In genomic region chr19:7470540-7471305, GRCh38 we compare ENCODE assay signal across 19 cellular contexts.
"Had no signal": no experiment of that assay in that cellular context is flagged by ENCODE, and none has a peak within 500 bp of the region (broad histone marks: within the 10 kb centered on the region; RNA-seq: fewer than 3 reads in every experiment).

No MANE protein-coding gene starts in this region.

- DNase-seq: effector memory CD4-positive, alpha-beta T cell; heart right ventricle; hypothalamus; kidney glomerular epithelial cell; mammary epithelial cell; mucosa of descending colon; naive thymus-derived CD8-positive, alpha-beta T cell; nucleus accumbens; psoas muscle; retina; right lobe of liver; stimulated activated CD4-positive, alpha-beta T cell treated with anti-CD3 and anti-CD28 coated beads, Interleukin-1b, Interleukin-23, amount 100 ng/mL, for 48 hours; stimulated activated CD4-positive, alpha-beta T cell treated with anti-CD3 and anti-CD28 coated beads, Interleukin-4, amount 100 ng/mL, for 24 hours; stimulated activated naive CD4-positive, alpha-beta T cell; stomach; substantia nigra; transverse colon had no signal

- H3K4me3 Mint-ChIP-seq: naive thymus-derived CD8-positive, alpha-beta T cell had no signal

- H3K27me3 Mint-ChIP-seq: naive thymus-derived CD8-positive, alpha-beta T cell had no signal

- ATAC-seq: esophagus mucosa; mucosa of descending colon; naive thymus-derived CD8-positive, alpha-beta T cell; psoas muscle had no signal

- H3K27ac ChIP-seq: heart right ventricle, psoas muscle, right lobe of liver, stomach, thoracic aorta, transverse colon had no signal

- H3K9me3 Mint-ChIP-seq: naive thymus-derived CD8-positive, alpha-beta T cell had no signal
